ENCODE assay signal across 1 cellular context in genomic region chr11:78351193-78351592, GRCh38.
TF ChIP-seq lines count a peak whose summit lies in the region.

No MANE protein-coding gene starts in this region.

TF ChIP-seq in GM23338, 12 proteins besides CTCF, POLR2A, EP300 and RAD21 (continued from another document):
- TF ChIP-seq ZNF462 (CRISPR knock-in tag; IDR thresholded peaks at IDR 0.05) = no peak
